Comparison of ENCODE assay signal across 9 cellular contexts in genomic region chr2:36355890-36356198, GRCh38. TPM values are rescaled to one million over a fixed set of nuclear protein-coding genes. Genes with fewer than 3 reads are reported as not detected.
A peak's percentile ranks its signal among the peaks of the same experiment; 100 is the strongest.
DNase-seq lines count a peak whose midpoint lies in the region; ATAC-seq, FAIRE-seq and TF ChIP-seq lines count a peak whose summit lies in the region.
"Had no signal": no experiment of that assay in that cellular context is flagged by ENCODE, and none has a peak within 500 bp of the region (broad histone marks: within the 10 kb centered on the region; RNA-seq: fewer than 3 reads in every experiment).

No MANE protein-coding gene starts in this region.

- H3K79me2 ChIP-seq in OCI-LY7 (ENCODE audit: insufficient read depth, low read depth, low read length) (peaks cover 33% of the 10 kb centered on the region; the same call in 1 of the 2 replicates), osteoblast (ENCODE audit: insufficient read depth, low read length) (peaks cover 74% of the 10 kb centered on the region)

- H2AFZ ChIP-seq in OCI-LY7 (ENCODE audit: low read length) (no peak overlapping the region), osteoblast (ENCODE audit: low read length) (no peak overlapping the region)

- CTCF ChIA-PET in BJ (lab: Yijun Ruan, JAX), result interaction anchor here (1.2 to 3.6 kb wide), 2 partner anchors 133 to 309 kb away, joined by 6 to 23 read pairs; no protein-coding TSS in a partner anchor
- CTCF ChIA-PET in OCI-LY7 (lab: Charles Lee; ENCODE audit: unreplicated experiment), result no interaction called here

- no peaks in the 10 kb centered on the region for H3K9me3 ChIP-seq in OCI-LY7 (ENCODE audit: low read length)
- H3K9me3 ChIP-seq in osteoblast (ENCODE audit: low read depth, low read length), result no peaks in the 10 kb centered on the region

- H3K4me3 ChIP-seq in BJ (ENCODE audit: low read depth, low read length), result peak overlapping the region; percentile 97
- H3K4me3 ChIP-seq in OCI-LY7 (ENCODE audit: low read depth, low read length, poor library complexity, severe bottlenecking), result peak overlapping the region; percentile 81
- peak overlapping the region; percentile 96 for H3K4me3 ChIP-seq in osteoblast (ENCODE audit: insufficient read depth, low read length)
- H3K4me3 ChIP-seq: K562 had no signal

- H3K4me1 ChIP-seq in OCI-LY7 (ENCODE audit: insufficient read depth, low read length, poor library complexity, severe bottlenecking) (peaks cover 53% of the 10 kb centered on the region), osteoblast (ENCODE audit: insufficient read depth, low read length) (peaks cover 58% of the 10 kb centered on the region)

- in situ Hi-C loops in G401 (cut with HindIII; ENCODE audit: low sequenced_read_pairs), result no loop called here

- no peak for FAIRE-seq in GM19239 (lab: Jason Lieb, UNC)
- FAIRE-seq: K562 had no signal

- H4K20me1 ChIP-seq in OCI-LY7 (ENCODE audit: insufficient read depth, low read length), result peaks cover 29% of the 10 kb centered on the region; the same call in 1 of the 2 replicates
- peaks cover 43% of the 10 kb centered on the region for H4K20me1 ChIP-seq in osteoblast (ENCODE audit: insufficient read depth, low read length)

- H3K36me3 ChIP-seq in BJ (ENCODE audit: control insufficient read depth, insufficient read depth, low read length), result no peaks in the 10 kb centered on the region
- H3K36me3 ChIP-seq in OCI-LY7 (ENCODE audit: insufficient read depth, low read length), result no peaks in the 10 kb centered on the region
- peaks cover 20% of the 10 kb centered on the region for H3K36me3 ChIP-seq in osteoblast (ENCODE audit: insufficient read depth, low read length)

- H3K9me2 ChIP-seq in OCI-LY7 (ENCODE audit: insufficient read depth, low read length), result no peaks in the 10 kb centered on the region

- peak overlapping the region; percentile 89 for H3K4me2 ChIP-seq in OCI-LY7 (ENCODE audit: low read length)
- no peak overlapping the region for H3K4me2 ChIP-seq in osteoblast (ENCODE audit: insufficient read depth, low read length)

- H3K27ac ChIP-seq in OCI-LY7 (ENCODE audit: low read depth, low read length, poor library complexity, severe bottlenecking) (peak overlapping the region; percentile 12), epithelial cell of prostate (peak overlapping the region; percentile 88), osteoblast (ENCODE audit: low read depth, low read length) (no peak overlapping the region)

- ATAC-seq in GM18511 (IDR thresholded peaks at IDR 0.05; ENCODE audit: unreplicated experiment), result no peak
- ATAC-seq in GM18498 (IDR thresholded peaks at IDR 0.05; ENCODE audit: unreplicated experiment), result no peak

- TF ChIP-seq CTCF in BJ (IDR thresholded peaks at IDR 0.05; ENCODE audit: insufficient read depth, low read depth, low read length) (no peak), OCI-LY7 (conservative IDR thresholded peaks at IDR 0.05; ENCODE audit: low read length) (no peak), osteoblast (IDR thresholded peaks at IDR 0.05; ENCODE audit: extremely low read depth, low read depth, low read length) (no peak)

- H3K27me3 ChIP-seq in BJ (ENCODE audit: control insufficient read depth, insufficient read depth, low read length), result no peaks in the 10 kb centered on the region
- no peaks in the 10 kb centered on the region for H3K27me3 ChIP-seq in osteoblast (ENCODE audit: insufficient read depth, low read length)

- POLR2A ChIA-PET in BJ (lab: Charles Lee) (interaction anchor here (0.5 to 0.6 kb wide), 4 partner anchors 113 to 191 kb away, joined by 3 to 9 read pairs (median 6); no protein-coding TSS in a partner anchor), OCI-LY7 (lab: Charles Lee) (interaction anchor here (1.1 kb wide), 1 partner anchor 196 kb away, joined by 7 read pairs; no protein-coding TSS in a partner anchor)

- no peak for DNase-seq in BJ (ENCODE audit: low read depth)
- no peak for DNase-seq in OCI-LY7 (ENCODE audit: low spot score)
- DNase-seq in epithelial cell of prostate (ENCODE audit: low read depth, low spot score), result no peak
- no peak for DNase-seq in osteoblast (ENCODE audit: insufficient read length, low spot score, missing footprints)
- no peak for DNase-seq in G401 (ENCODE audit: low spot score)
- DNase-seq in GM19239 (ENCODE audit: insufficient read length, low spot score), result no peak

- intact Hi-C loops in OCI-LY7 (cut with micrococcal nuclease; ENCODE audit: unreplicated experiment), result loop anchor here (2.0 to 10.0 kb wide), 5 partner anchors 49 to 1299 kb away; partner anchors contain the start of genes GPATCH11 and HEATR5B

- BruUV-seq in OCI-LY7 (replicated peaks; lab: Mats Ljungman, UMichigan), result no TSS peak

RNA-seq across cellular contexts. Expression of gene CRIM1, which starts 0.3 kb away (rescaled TPM):
- polyA plus RNA-seq in BJ (2011; rRNA removed), result 427 and 729 TPM in 2 replicates
- polyA minus RNA-seq in BJ (2011; rRNA and poly(A)+ RNA removed), result 1,519 and 2,068 TPM in 2 replicates
- 24.5 and 37.0 TPM in 2 replicates for total RNA-seq in OCI-LY7 (2014; rRNA removed; shearing (Covaris generic))
- total RNA-seq in OCI-LY7 (2022), result 43.6 and 47.4 TPM in 2 replicates
- total RNA-seq in osteoblast, result 321 and 362 TPM in 2 replicates
- total RNA-seq in G401 (2014; rRNA removed; shearing (Covaris generic)), result 32.1 and 43.4 TPM in 2 replicates
